ENCODE assay signal across 10 cellular contexts in genomic region chr16:3170440-3171180, GRCh38. TPM values are rescaled to one million over a fixed set of nuclear protein-coding genes. Genes with fewer than 3 reads are reported as not detected.
DNase-seq lines count a peak whose midpoint lies in the region; ATAC-seq and TF ChIP-seq lines count a peak whose summit lies in the region.
"Had no signal": no experiment of that assay in that cellular context is flagged by ENCODE, and none has a peak within 500 bp of the region (broad histone marks: within the 10 kb centered on the region; RNA-seq: fewer than 3 reads in every experiment).

No MANE protein-coding gene starts in this region.

- peak; percentile 19 for ATAC-seq in GM18511 (IDR thresholded peaks at IDR 0.05; ENCODE audit: unreplicated experiment)
- ATAC-seq in T-cell (replicated peaks in 1 of 4): peak; percentile 21 to 45 (median 22)
- no peak for ATAC-seq in HG02798 (IDR thresholded peaks at IDR 0.05; ENCODE audit: poor library complexity, unreplicated experiment)

- DNase-seq in T-cell (no peak), epithelial cell of esophagus (ENCODE audit: low read depth) (peak; percentile 38), retina (peak; percentile 68), NCI-H1092 treated with DMSO at 0.1 percent for 48 hours (lab: John Stamatoyannopoulos, UW) (no peak), CD1c-positive myeloid dendritic cell (ENCODE audit: extremely low spot score) (no peak)
- DNase-seq: NCI-H345, thyroid gland had no signal

- peak overlapping the region; percentile 81 for H3K27ac Mint-ChIP-seq in T-cell

- H3K4me1 Mint-ChIP-seq in T-cell: peaks cover 35 to 36% (median 36%) of the 10 kb centered on the region in 3 donors

- H3K4me3 Mint-ChIP-seq in T-cell: peak overlapping the region; percentile 74 to 83 (median 77)

- H3K4me3 ChIP-seq in epithelial cell of esophagus (ENCODE audit: low read length): peak overlapping the region; percentile 23
- H3K4me3 ChIP-seq: thyroid gland had no signal

- POLR2A ChIA-PET in T-cell (lab: Charles Lee): interaction anchor here in 1 of 2 donors (0.6 kb wide), 1 partner anchor 12 kb away, joined by 3 read pairs; no protein-coding TSS in a partner anchor

- H3K9me3 Mint-ChIP-seq in T-cell: no peaks in the 10 kb centered on the region

- no peak for TF ChIP-seq CTCF in epithelial cell of esophagus (IDR thresholded peaks at IDR 0.05; ENCODE audit: insufficient read depth, low read depth, low read length, missing control alignments)

- H3K27me3 Mint-ChIP-seq in T-cell: peaks cover 20 to 36% of the 10 kb centered on the region in 2 donors

- CTCF ChIA-PET in T-cell (lab: Charles Lee): interaction anchor here (0.6 to 1.4 kb wide), 4 partner anchors 8 to 136 kb away, joined by 3 to 9 read pairs (median 3); no protein-coding TSS in a partner anchor

- no peaks in the 10 kb centered on the region for H3K36me3 Mint-ChIP-seq in T-cell

RNA-seq across cellular contexts. Expression of gene OR1F1, which starts 17.4 kb away (rescaled TPM):
- not detected for total RNA-seq in T-cell
- total RNA-seq: adrenal gland, thyroid gland had no signal

RNA-seq across cellular contexts. Expression of gene ZNF213, which starts 35.8 kb away (rescaled TPM):
- 10 to 100 TPM in 3 of 5 donors, 1 to 10 TPM in 2; 3.1 to 16.9 (median 12.8) TPM for total RNA-seq in T-cell

RNA-seq across cellular contexts. Expression of gene ZNF205, which starts 58.2 kb away (rescaled TPM):
- under 1 TPM in 1 of 5 donors, not detected in 4; 0.38 TPM for total RNA-seq in T-cell

Comparison
In these comparisons a context has a peak if more than half of its experiments do, and no peak if none do; other contexts are left out.
1. DNase-seq: peak in epithelial cell of esophagus (single experiment) and retina (single experiment); none in T-cell (0 of 34), NCI-H1092 treated with DMSO at 0.1 percent for 48 hours (single experiment) and CD1c-positive myeloid dendritic cell (single experiment).